15 cellular contexts compared by ENCODE assay signal in genomic region chr13:112203614-112204013, GRCh38.
DNase-seq lines count a peak whose midpoint lies in the region; ATAC-seq and TF ChIP-seq lines count a peak whose summit lies in the region.
"Had no signal": no experiment of that assay in that cellular context is flagged by ENCODE, and none has a peak within 500 bp of the region (broad histone marks: within the 10 kb centered on the region; RNA-seq: fewer than 3 reads in every experiment).

No MANE protein-coding gene starts in this region.

- intact Hi-C loops in gastrocnemius medialis (cut with DNase I; ENCODE audit: low total_unique reads), result no loop called here

- peaks cover 60% of the 10 kb centered on the region for H3K4me1 Mint-ChIP-seq in brain
- peaks cover 53% of the 10 kb centered on the region for H3K4me1 Mint-ChIP-seq in endothelial cell (ENCODE audit: unreplicated experiment)
- H3K4me1 Mint-ChIP-seq in neural progenitor cell, result peaks cover 75% of the 10 kb centered on the region
- H3K4me1 Mint-ChIP-seq: B cell, CD14-positive monocyte had no signal

- in situ Hi-C loops in gastrocnemius medialis (cut with MboI; ENCODE audit: low sequenced_read_pairs in 4 of 4), result no loop called here

- no peak overlapping the region for H3K27ac ChIP-seq in BLaER1 treated with 17β-estradiol and CSF1 and Interleukin-3, amounts not matched to agents 10 nM and 100 nM
- H3K27ac ChIP-seq in neural progenitor cell, result no peak overlapping the region
- no peak overlapping the region for H3K27ac ChIP-seq in gastrocnemius medialis

- ATAC-seq in gastrocnemius medialis (no peak), GM21619 (IDR thresholded peaks at IDR 0.05; ENCODE audit: unreplicated experiment) (no peak)
- ATAC-seq: CD8-positive, alpha-beta T cell had no signal

- H3K4me1 ChIP-seq in BLaER1 treated with 17β-estradiol and CSF1 and Interleukin-3, amounts not matched to agents 10 nM and 100 nM, result peaks cover 25 to 32% (median 28%) of the 10 kb centered on the region in 10 experiments
- H3K4me1 ChIP-seq in neural progenitor cell, result peaks cover 57% of the 10 kb centered on the region
- H3K4me1 ChIP-seq in gastrocnemius medialis, result no peaks in the 10 kb centered on the region

- H4K20me1 ChIP-seq in BLaER1 treated with 17β-estradiol and CSF1 and Interleukin-3, amounts not matched to agents 10 nM and 100 nM, result peaks cover 0 to 45% (median 15%) of the 10 kb centered on the region in 11 experiments; a peak in 14 of 22 replicates
- H4K20me1 ChIP-seq in neural progenitor cell (ENCODE audit: low read depth), result no peaks in the 10 kb centered on the region

- DNase-seq in endothelial cell (ENCODE audit: low spot score), result no peak
- no peak for DNase-seq in neural progenitor cell (ENCODE audit: low spot score)
- DNase-seq in gastrocnemius medialis, result no peak
- DNase-seq in DMS79 (lab: John Stamatoyannopoulos, UW), result no peak
- DNase-seq in T1000 (lab: John Stamatoyannopoulos, UW), result no peak
- DNase-seq: CD8-positive, alpha-beta T cell; COR-L47; DMS153; DND-41; GDM1 had no signal

- H2AFZ ChIP-seq in neural progenitor cell (replicated peaks), result no peak overlapping the region

- no peak overlapping the region for H3K9ac ChIP-seq in BLaER1 treated with 17β-estradiol and CSF1 and Interleukin-3, amounts not matched to agents 10 nM and 100 nM
- H3K9ac ChIP-seq in neural progenitor cell, result no peak overlapping the region

- no peaks in the 10 kb centered on the region for H3K79me2 ChIP-seq in neural progenitor cell (ENCODE audit: low read depth)

- H3K36me3 ChIP-seq in BLaER1 treated with 17β-estradiol and CSF1 and Interleukin-3, amounts not matched to agents 10 nM and 100 nM, result no peaks in the 10 kb centered on the region
- no peaks in the 10 kb centered on the region for H3K36me3 ChIP-seq in neural progenitor cell
- H3K36me3 ChIP-seq in gastrocnemius medialis, result no peaks in the 10 kb centered on the region

- H3K36me3 Mint-ChIP-seq in brain, result no peaks in the 10 kb centered on the region
- H3K36me3 Mint-ChIP-seq in endothelial cell (ENCODE audit: low read depth, unreplicated experiment), result no peaks in the 10 kb centered on the region
- no peaks in the 10 kb centered on the region for H3K36me3 Mint-ChIP-seq in neural progenitor cell
- H3K36me3 Mint-ChIP-seq: CD14-positive monocyte; CD8-positive, alpha-beta T cell had no signal

- H3K4me3 ChIP-seq in BLaER1 treated with 17β-estradiol and CSF1 and Interleukin-3, amounts not matched to agents 10 nM and 100 nM, result no peak overlapping the region
- no peak overlapping the region for H3K4me3 ChIP-seq in neural progenitor cell
- no peak overlapping the region for H3K4me3 ChIP-seq in gastrocnemius medialis

- H3F3A ChIP-seq in neural progenitor cell (ENCODE audit: low read depth), result peaks cover 53% of the 10 kb centered on the region

- peak overlapping the region in 6 of 11 experiments; percentile 62 to 78 (median 69); a peak in 6 of 22 replicates for H3K4me2 ChIP-seq in BLaER1 treated with 17β-estradiol and CSF1 and Interleukin-3, amounts not matched to agents 10 nM and 100 nM
- H3K4me2 ChIP-seq in neural progenitor cell, result peak overlapping the region; percentile 71

- peak overlapping the region in 3 of 5 experiments; percentile 27 to 78 (median 67) for H3K27ac Mint-ChIP-seq in brain
- H3K27ac Mint-ChIP-seq in endothelial cell (ENCODE audit: unreplicated experiment), result peak overlapping the region; percentile 7
- peak overlapping the region; percentile 98 for H3K27ac Mint-ChIP-seq in neural progenitor cell
- H3K27ac Mint-ChIP-seq: B cell; CD14-positive monocyte; CD8-positive, alpha-beta T cell had no signal

- no peak for TF ChIP-seq POLR2A in gastrocnemius medialis (IDR thresholded peaks at IDR 0.05)

- H3K4me3 Mint-ChIP-seq in brain (peak overlapping the region in 2 of 5 experiments; percentile 59 to 67), endothelial cell (ENCODE audit: unreplicated experiment) (no peak overlapping the region), neural progenitor cell (peak overlapping the region; percentile 80)
- H3K4me3 Mint-ChIP-seq: B cell; CD8-positive, alpha-beta T cell had no signal

- peaks cover 0 to 6% (median 0%) of the 10 kb centered on the region in 5 experiments for H3K9me3 Mint-ChIP-seq in brain
- H3K9me3 Mint-ChIP-seq in endothelial cell (ENCODE audit: unreplicated experiment), result no peaks in the 10 kb centered on the region
- H3K9me3 Mint-ChIP-seq in neural progenitor cell, result peaks cover 3% of the 10 kb centered on the region
- H3K9me3 Mint-ChIP-seq: CD8-positive, alpha-beta T cell had no signal

- H3K27me3 Mint-ChIP-seq in brain (peaks cover 13% of the 10 kb centered on the region), endothelial cell (ENCODE audit: unreplicated experiment) (peaks cover 2% of the 10 kb centered on the region), neural progenitor cell (ENCODE audit: insufficient read depth, low read depth) (peaks cover 15% of the 10 kb centered on the region)

- TF ChIP-seq CTCF in brain (conservative IDR thresholded peaks at IDR 0.05) (no peak), endothelial cell (IDR thresholded peaks at IDR 0.05; ENCODE audit: unreplicated experiment) (no peak), neural progenitor cell (IDR thresholded peaks at IDR 0.05) (no peak), gastrocnemius medialis (IDR thresholded peaks at IDR 0.05 in 4 of 5, conservative IDR thresholded peaks at IDR 0.05 in 1 of 5) (no peak)

- H3K27me3 ChIP-seq in BLaER1 treated with 17β-estradiol and CSF1 and Interleukin-3, amounts not matched to agents 10 nM and 100 nM, result peaks cover 54 to 86% (median 64%) of the 10 kb centered on the region in 11 experiments
- H3K27me3 ChIP-seq in neural progenitor cell (peaks cover 12% of the 10 kb centered on the region), gastrocnemius medialis (peaks cover 0 to 19% (median 6%) of the 10 kb centered on the region in 3 donors)

- H3K9me3 ChIP-seq in BLaER1 treated with 17β-estradiol and CSF1 and Interleukin-3, amounts not matched to agents 10 nM and 100 nM (replicated peaks in 1 of 11), result no peaks in the 10 kb centered on the region
- H3K9me3 ChIP-seq in neural progenitor cell (ENCODE audit: low read depth), result no peaks in the 10 kb centered on the region
- no peaks in the 10 kb centered on the region for H3K9me3 ChIP-seq in gastrocnemius medialis

Comparison
In these comparisons a context has a peak if more than half of its experiments do, and no peak if none do; other contexts are left out.
1. H3K27ac Mint-ChIP-seq: peak in every context shown above with its lines; median percentile 98 in neural progenitor cell; 67 in brain; 7 in endothelial cell.